ENCODE assay signal across 13 cellular contexts in genomic region chr14:105582639-105583038, GRCh38. TPM values are rescaled to one million over a fixed set of nuclear protein-coding genes. Genes with fewer than 3 reads are reported as not detected.
DNase-seq lines count a peak whose midpoint lies in the region; ATAC-seq and TF ChIP-seq lines count a peak whose summit lies in the region.
"Had no signal": no experiment of that assay in that cellular context is flagged by ENCODE, and none has a peak within 500 bp of the region (broad histone marks: within the 10 kb centered on the region; RNA-seq: fewer than 3 reads in every experiment).

No MANE protein-coding gene starts in this region.

- H3K36me3 ChIP-seq in duodenal mucosa (ENCODE audit: control insufficient read depth in 1 of 2, insufficient read depth in 2 of 2, low read length in 2 of 2): no peaks in the 10 kb centered on the region
- no peaks in the 10 kb centered on the region for H3K36me3 ChIP-seq in mucosa of descending colon (ENCODE audit: low read depth)
- H3K36me3 ChIP-seq: HAP-1 had no signal

- no peaks in the 10 kb centered on the region for H3K27me3 ChIP-seq in duodenal mucosa (ENCODE audit: control insufficient read depth in 1 of 2, insufficient read depth in 2 of 2, low read length in 2 of 2)
- H3K27me3 ChIP-seq: testis had no signal

- peak overlapping the region; percentile 1 for H3K27ac ChIP-seq in duodenal mucosa (ENCODE audit: low read depth, low read length)
- H3K27ac ChIP-seq: testis had no signal

- peaks cover 0 to 4% of the 10 kb centered on the region in 2 donors for H3K9me3 ChIP-seq in duodenal mucosa (ENCODE audit: control insufficient read depth in 1 of 2, low read length in 2 of 2)
- no peaks in the 10 kb centered on the region for H3K9me3 ChIP-seq in mucosa of descending colon
- H3K9me3 ChIP-seq: HAP-1, testis had no signal

- H3K4me3 ChIP-seq in duodenal mucosa (ENCODE audit: low read depth in 1 of 2, low read length in 2 of 2) (no peak overlapping the region), mucosa of descending colon (no peak overlapping the region)
- H3K4me3 ChIP-seq: HAP-1, testis had no signal

- no peaks in the 10 kb centered on the region for H3K4me1 ChIP-seq in duodenal mucosa (ENCODE audit: control insufficient read depth in 1 of 2, insufficient read depth in 2 of 2, low read length in 2 of 2)
- no peaks in the 10 kb centered on the region for H3K4me1 ChIP-seq in mucosa of descending colon (ENCODE audit: low read depth)
- H3K4me1 ChIP-seq: HAP-1, testis had no signal

- intact Hi-C loops in mucosa of descending colon (cut with DNase I, micrococcal nuclease): loop anchor here in 1 of 2 donors (10.0 kb wide), 1 partner anchor 122 kb away; no protein-coding TSS in a partner anchor

- peak; percentile 19 for ATAC-seq in HG02610 (IDR thresholded peaks at IDR 0.05; ENCODE audit: unreplicated experiment)
- peak; percentile 22 for ATAC-seq in mucosa of descending colon
- no peak for ATAC-seq in HG03354 (IDR thresholded peaks at IDR 0.05; ENCODE audit: poor library complexity, severe bottlenecking, unreplicated experiment)

- DNase-seq in Daoy (ENCODE audit: low read depth) (peak; percentile 17), mucosa of descending colon (peak in 1 of 3 donors; percentile 44), SHP77 treated with DMSO at 0.1 percent for 48 hours (lab: John Stamatoyannopoulos, UW) (no peak), retina (no peak)
- no peak for DNase-seq in stimulated activated CD4-positive, alpha-beta T cell treated with anti-CD3 and anti-CD28 coated beads, Interleukin-12 subunit alpha, Interleukin-12 subunit beta, amount 100 ng/mL, for 4 hours
- DNase-seq: NCI-H1417 treated with DMSO at 0.1 percent for 48 hours; OCI-M1; stimulated activated CD4-positive, alpha-beta T cell treated with anti-CD3 and anti-CD28 coated beads, Interleukin-4, amount 100 ng/mL, for 24 hours; testis had no signal

- H3K9ac ChIP-seq in duodenal mucosa (ENCODE audit: low read depth in 1 of 2, low read length in 2 of 2): no peak overlapping the region

- TF ChIP-seq CTCF in mucosa of descending colon (IDR thresholded peaks at IDR 0.05): no peak

RNA-seq across cellular contexts. Expression of gene TMEM121, which starts 56.3 kb away (rescaled TPM):
- 8.4 and 8.7 TPM in 2 replicates for total RNA-seq in Daoy (2014; rRNA removed; shearing (Covaris generic))
- total RNA-seq in mucosa of descending colon: 1 to 10 TPM in 2 of 3 donors, under 1 TPM in 1; 0.38 to 4.0 (median 1.0) TPM
